1 cellular context compared by ENCODE assay signal in the genomic region with DNA sequence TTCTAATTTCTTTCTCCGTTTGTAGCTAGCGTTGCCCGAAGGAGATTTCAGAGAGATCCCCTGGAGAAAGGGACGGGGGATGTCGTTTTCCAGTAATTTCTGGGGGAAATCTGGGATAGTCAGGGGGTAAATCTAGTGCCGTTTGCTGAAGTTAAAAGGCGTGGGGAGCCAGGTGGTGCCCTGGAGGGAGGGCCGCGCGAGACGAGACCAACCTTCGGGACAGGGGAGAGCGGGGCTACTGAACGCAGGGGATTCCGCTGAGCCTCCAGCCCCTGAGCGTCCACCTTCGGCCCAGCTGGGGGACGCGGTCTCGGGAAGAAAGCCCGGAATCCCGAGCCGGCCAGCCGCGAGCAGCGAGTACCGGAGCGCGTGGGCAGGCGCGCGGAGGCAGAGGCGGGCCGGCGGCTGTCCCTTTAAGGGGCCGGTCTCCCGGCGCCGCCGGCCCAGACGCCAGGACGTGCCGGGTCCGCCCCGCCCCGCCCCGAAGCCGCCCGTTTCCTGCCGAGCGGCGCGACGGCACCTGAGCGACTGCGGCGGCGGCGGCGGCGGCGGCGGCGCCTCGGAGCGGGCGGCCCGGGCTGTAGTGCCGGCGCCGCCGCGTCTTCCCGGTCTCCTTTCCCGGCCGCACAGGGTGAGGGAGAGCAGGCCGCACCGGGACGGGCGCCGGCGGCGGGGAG.
TF ChIP-seq lines count a peak whose summit lies in the region.

A gene with protein sequence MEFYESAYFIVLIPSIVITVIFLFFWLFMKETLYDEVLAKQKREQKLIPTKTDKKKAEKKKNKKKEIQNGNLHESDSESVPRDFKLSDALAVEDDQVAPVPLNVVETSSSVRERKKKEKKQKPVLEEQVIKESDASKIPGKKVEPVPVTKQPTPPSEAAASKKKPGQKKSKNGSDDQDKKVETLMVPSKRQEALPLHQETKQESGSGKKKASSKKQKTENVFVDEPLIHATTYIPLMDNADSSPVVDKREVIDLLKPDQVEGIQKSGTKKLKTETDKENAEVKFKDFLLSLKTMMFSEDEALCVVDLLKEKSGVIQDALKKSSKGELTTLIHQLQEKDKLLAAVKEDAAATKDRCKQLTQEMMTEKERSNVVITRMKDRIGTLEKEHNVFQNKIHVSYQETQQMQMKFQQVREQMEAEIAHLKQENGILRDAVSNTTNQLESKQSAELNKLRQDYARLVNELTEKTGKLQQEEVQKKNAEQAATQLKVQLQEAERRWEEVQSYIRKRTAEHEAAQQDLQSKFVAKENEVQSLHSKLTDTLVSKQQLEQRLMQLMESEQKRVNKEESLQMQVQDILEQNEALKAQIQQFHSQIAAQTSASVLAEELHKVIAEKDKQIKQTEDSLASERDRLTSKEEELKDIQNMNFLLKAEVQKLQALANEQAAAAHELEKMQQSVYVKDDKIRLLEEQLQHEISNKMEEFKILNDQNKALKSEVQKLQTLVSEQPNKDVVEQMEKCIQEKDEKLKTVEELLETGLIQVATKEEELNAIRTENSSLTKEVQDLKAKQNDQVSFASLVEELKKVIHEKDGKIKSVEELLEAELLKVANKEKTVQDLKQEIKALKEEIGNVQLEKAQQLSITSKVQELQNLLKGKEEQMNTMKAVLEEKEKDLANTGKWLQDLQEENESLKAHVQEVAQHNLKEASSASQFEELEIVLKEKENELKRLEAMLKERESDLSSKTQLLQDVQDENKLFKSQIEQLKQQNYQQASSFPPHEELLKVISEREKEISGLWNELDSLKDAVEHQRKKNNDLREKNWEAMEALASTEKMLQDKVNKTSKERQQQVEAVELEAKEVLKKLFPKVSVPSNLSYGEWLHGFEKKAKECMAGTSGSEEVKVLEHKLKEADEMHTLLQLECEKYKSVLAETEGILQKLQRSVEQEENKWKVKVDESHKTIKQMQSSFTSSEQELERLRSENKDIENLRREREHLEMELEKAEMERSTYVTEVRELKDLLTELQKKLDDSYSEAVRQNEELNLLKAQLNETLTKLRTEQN (N-terminal part only) (plus strand): TSS at position 484 of the 677 bp plus-strand sequence. CDS start 31,842 bp downstream, outside the sequence.

TF ChIP-seq in IMR-90, 13 proteins besides CTCF, POLR2A, EP300 and RAD21:
- TF ChIP-seq MXI1 (IDR thresholded peaks at IDR 0.05; ENCODE audit: borderline replicate concordance, low read depth, low read length) (peak; percentile 47; the same call in 1 of the 2 replicates), MAZ (IDR thresholded peaks at IDR 0.05; ENCODE audit: borderline replicate concordance, low read depth, low read length) (peak; percentile 6; the same call in 1 of the 2 replicates), NFE2L2 (IDR thresholded peaks at IDR 0.05; ENCODE audit: low read depth, low read length) (no peak), BHLHE40 (IDR thresholded peaks at IDR 0.05; ENCODE audit: low read depth, low read length) (peak; percentile 66)
